ENCODE assay signal across 14 cellular contexts in genomic region chr11:34869425-34869824, GRCh38. TPM values are rescaled to one million over a fixed set of nuclear protein-coding genes. Genes with fewer than 3 reads are reported as not detected.
DNase-seq lines count a peak whose midpoint lies in the region; ATAC-seq and TF ChIP-seq lines count a peak whose summit lies in the region.
"Had no signal": no experiment of that assay in that cellular context is flagged by ENCODE, and none has a peak within 500 bp of the region (broad histone marks: within the 10 kb centered on the region; RNA-seq: fewer than 3 reads in every experiment).

No MANE protein-coding gene starts in this region.

- H3K27me3 Mint-ChIP-seq in activated T-cell treated with anti-CD3 and anti-CD28 coated beads, Interleukin-2, amount 50 U/mL, for 72 hours (ENCODE audit: low read depth): no peaks in the 10 kb centered on the region
- no peaks in the 10 kb centered on the region for H3K27me3 Mint-ChIP-seq in activated T-cell treated with anti-CD3 and anti-CD28 coated beads, Interleukin-2, amount 50 U/mL, for 24 hours
- no peaks in the 10 kb centered on the region for H3K27me3 Mint-ChIP-seq in type B pancreatic cell
- H3K27me3 Mint-ChIP-seq in activated CD8-positive, alpha-beta T cell treated with anti-CD3 and anti-CD28 coated beads for 36 hours: no peaks in the 10 kb centered on the region

- TF ChIP-seq CTCF in type B pancreatic cell (conservative IDR thresholded peaks at IDR 0.05): peak; percentile 50
- TF ChIP-seq CTCF in activated CD8-positive, alpha-beta T cell treated with anti-CD3 and anti-CD28 coated beads for 36 hours (IDR thresholded peaks at IDR 0.05): no peak
- TF ChIP-seq CTCF in heart left ventricle (IDR thresholded peaks at IDR 0.05): no peak

- peaks cover 0 to 1% (median 0%) of the 10 kb centered on the region in 12 donors for H3K4me1 ChIP-seq in heart left ventricle
- H3K4me1 ChIP-seq: testis had no signal

- no peak overlapping the region for H3K4me3 ChIP-seq in heart left ventricle
- H3K4me3 ChIP-seq: testis had no signal

- peaks cover 0 to 5% (median 0%) of the 10 kb centered on the region in 9 donors for H3K36me3 ChIP-seq in heart left ventricle

- peak overlapping the region; percentile 12 for H3K27ac Mint-ChIP-seq in activated T-cell treated with anti-CD3 and anti-CD28 coated beads, Interleukin-2, amount 50 U/mL, for 72 hours
- no peak overlapping the region for H3K27ac Mint-ChIP-seq in activated T-cell treated with anti-CD3 and anti-CD28 coated beads, Interleukin-2, amount 50 U/mL, for 24 hours
- H3K27ac Mint-ChIP-seq in type B pancreatic cell: no peak overlapping the region
- no peak overlapping the region for H3K27ac Mint-ChIP-seq in activated CD8-positive, alpha-beta T cell treated with anti-CD3 and anti-CD28 coated beads for 36 hours

- no peaks in the 10 kb centered on the region for H3K36me3 Mint-ChIP-seq in activated T-cell treated with anti-CD3 and anti-CD28 coated beads, Interleukin-2, amount 50 U/mL, for 72 hours (ENCODE audit: insufficient read depth in 2 of 2)
- H3K36me3 Mint-ChIP-seq in activated T-cell treated with anti-CD3 and anti-CD28 coated beads, Interleukin-2, amount 50 U/mL, for 24 hours (ENCODE audit: low read depth): no peaks in the 10 kb centered on the region
- peaks cover 6% of the 10 kb centered on the region for H3K36me3 Mint-ChIP-seq in type B pancreatic cell
- no peaks in the 10 kb centered on the region for H3K36me3 Mint-ChIP-seq in activated CD8-positive, alpha-beta T cell treated with anti-CD3 and anti-CD28 coated beads for 36 hours (ENCODE audit: low read depth)

- intact Hi-C loops in activated CD8-positive, alpha-beta T cell treated with anti-CD3 and anti-CD28 coated beads for 36 hours (cut with micrococcal nuclease): no loop called here
- intact Hi-C loops in heart left ventricle (cut with DNase I): no loop called here
- intact Hi-C loops in left cardiac atrium (cut with DNase I): no loop called here

- ATAC-seq in activated T-cell treated with anti-CD3 and anti-CD28 coated beads, Interleukin-2, amount 50 U/mL, for 72 hours (replicated peaks in 1 of 2): no peak
- no peak for ATAC-seq in activated CD8-positive, alpha-beta T cell treated with anti-CD3 and anti-CD28 coated beads for 36 hours
- ATAC-seq in heart left ventricle (no peak), left cardiac atrium (no peak)

- no peaks in the 10 kb centered on the region for H3K9me3 Mint-ChIP-seq in activated T-cell treated with anti-CD3 and anti-CD28 coated beads, Interleukin-2, amount 50 U/mL, for 72 hours
- no peaks in the 10 kb centered on the region for H3K9me3 Mint-ChIP-seq in activated T-cell treated with anti-CD3 and anti-CD28 coated beads, Interleukin-2, amount 50 U/mL, for 24 hours
- H3K9me3 Mint-ChIP-seq in type B pancreatic cell: no peaks in the 10 kb centered on the region
- no peaks in the 10 kb centered on the region for H3K9me3 Mint-ChIP-seq in activated CD8-positive, alpha-beta T cell treated with anti-CD3 and anti-CD28 coated beads for 36 hours

- H3K27me3 ChIP-seq in heart left ventricle: no peaks in the 10 kb centered on the region
- H3K27me3 ChIP-seq: testis had no signal

- DNase-seq in activated T-cell treated with anti-CD3 and anti-CD28 coated beads, Interleukin-2, amount 50 U/mL, for 72 hours: no peak
- DNase-seq in activated T-cell treated with anti-CD3 and anti-CD28 coated beads, Interleukin-2, amount 50 U/mL, for 24 hours: no peak
- DNase-seq in NAMALWA (ENCODE audit: low spot score): peak; percentile 13
- peak; percentile 2 for DNase-seq in dermis blood vessel endothelial cell
- no peak for DNase-seq in type B pancreatic cell (ENCODE audit: extremely low spot score, unreplicated experiment)
- DNase-seq in activated CD8-positive, alpha-beta T cell treated with anti-CD3 and anti-CD28 coated beads for 36 hours: no peak
- no peak for DNase-seq in heart left ventricle
- no peak for DNase-seq in left cardiac atrium
- DNase-seq: activated CD8-positive, alpha-beta memory T cell treated with anti-CD3 and anti-CD28 coated beads, Interleukin-2, amount 50 U/mL, for 48 hours; effector memory CD4-positive, alpha-beta T cell; hypothalamus; NCI-H2081; retina; testis had no signal

- no peaks in the 10 kb centered on the region for H3K9me3 ChIP-seq in heart left ventricle
- H3K9me3 ChIP-seq: testis had no signal

- 77 to 84% (median 81%) methylated on average over 3 of the region's 3 CpGs for WGBS in heart left ventricle, 4 donors

- CTCF ChIA-PET in activated CD8-positive, alpha-beta T cell treated with anti-CD3 and anti-CD28 coated beads for 36 hours (lab: Charles Lee): interaction anchor here (0.8 to 1.1 kb wide), 3 partner anchors 10 to 324 kb away, joined by 3 to 4 read pairs (median 3); no protein-coding TSS in a partner anchor

- no peaks in the 10 kb centered on the region for H3K4me1 Mint-ChIP-seq in activated T-cell treated with anti-CD3 and anti-CD28 coated beads, Interleukin-2, amount 50 U/mL, for 72 hours (ENCODE audit: low read depth)
- H3K4me1 Mint-ChIP-seq in activated T-cell treated with anti-CD3 and anti-CD28 coated beads, Interleukin-2, amount 50 U/mL, for 24 hours (ENCODE audit: low read depth): no peaks in the 10 kb centered on the region
- H3K4me1 Mint-ChIP-seq in type B pancreatic cell (ENCODE audit: unreplicated experiment): peaks cover 5% of the 10 kb centered on the region
- H3K4me1 Mint-ChIP-seq in activated CD8-positive, alpha-beta T cell treated with anti-CD3 and anti-CD28 coated beads for 36 hours (ENCODE audit: low read depth): no peaks in the 10 kb centered on the region

- POLR2A ChIA-PET in activated CD8-positive, alpha-beta T cell treated with anti-CD3 and anti-CD28 coated beads for 36 hours (lab: Charles Lee): no interaction called here

- TF ChIP-seq POLR2A in heart left ventricle (IDR thresholded peaks at IDR 0.05): no peak

- H3K4me3 Mint-ChIP-seq in activated T-cell treated with anti-CD3 and anti-CD28 coated beads, Interleukin-2, amount 50 U/mL, for 72 hours: no peak overlapping the region
- H3K4me3 Mint-ChIP-seq in activated T-cell treated with anti-CD3 and anti-CD28 coated beads, Interleukin-2, amount 50 U/mL, for 24 hours: no peak overlapping the region
- H3K4me3 Mint-ChIP-seq in type B pancreatic cell: no peak overlapping the region
- no peak overlapping the region for H3K4me3 Mint-ChIP-seq in activated CD8-positive, alpha-beta T cell treated with anti-CD3 and anti-CD28 coated beads for 36 hours

- H3K27ac ChIP-seq in heart left ventricle: no peak overlapping the region
- H3K27ac ChIP-seq: testis had no signal

RNA-seq across cellular contexts. Expression of gene APIP, which starts 46.8 kb away (rescaled TPM):
- 10 to 100 TPM; 30.9 to 33.1 TPM for total RNA-seq in activated T-cell treated with anti-CD3 and anti-CD28 coated beads, Interleukin-2, amount 50 U/mL, for 72 hours
- total RNA-seq in dermis blood vessel endothelial cell: 12.2 and 23.5 TPM in 2 replicates
- total RNA-seq in type B pancreatic cell (ENCODE audit: low replicate concordance): 17.3 and 23.4 TPM in 2 replicates
- total RNA-seq in activated CD8-positive, alpha-beta T cell treated with anti-CD3 and anti-CD28 coated beads for 36 hours: 10 to 100 TPM; 34.4 to 39.0 TPM
- 10 to 100 TPM; 20.8 to 35.3 (median 26.6) TPM for total RNA-seq in heart left ventricle
- 10 to 100 TPM; 15.8 to 24.5 TPM for polyA plus RNA-seq in heart left ventricle
- 10 to 100 TPM; 19.8 to 30.4 TPM for total RNA-seq in left cardiac atrium

RNA-seq across cellular contexts. Expression of gene PDHX, which starts 47.0 kb away (rescaled TPM):
- total RNA-seq in activated T-cell treated with anti-CD3 and anti-CD28 coated beads, Interleukin-2, amount 50 U/mL, for 72 hours: 10 to 100 TPM; 28.7 to 31.9 TPM
- 27.4 and 36.2 TPM in 2 replicates for total RNA-seq in dermis blood vessel endothelial cell
- total RNA-seq in type B pancreatic cell (ENCODE audit: low replicate concordance): 40.3 and 46.0 TPM in 2 replicates
- total RNA-seq in activated CD8-positive, alpha-beta T cell treated with anti-CD3 and anti-CD28 coated beads for 36 hours: 10 to 100 TPM; 37.1 to 37.4 TPM
- 100 to 1,000 TPM in 7 of 9 donors, 10 to 100 TPM in 2; 87.0 to 204 (median 138) TPM for total RNA-seq in heart left ventricle
- polyA plus RNA-seq in heart left ventricle: 10 to 100 TPM; 74.0 to 94.9 TPM
- total RNA-seq in left cardiac atrium: 100 to 1,000 TPM in 1 of 2 donors, 10 to 100 TPM in 1; 92.1 to 115 TPM

Comparison
In these comparisons a context has a peak if more than half of its experiments do, and no peak if none do; other contexts are left out.
1. DNase-seq: peak in NAMALWA (single experiment) and dermis blood vessel endothelial cell (single experiment); none in activated T-cell treated with anti-CD3 and anti-CD28 coated beads, Interleukin-2, amount 50 U/mL, for 72 hours (0 of 2), activated T-cell treated with anti-CD3 and anti-CD28 coated beads, Interleukin-2, amount 50 U/mL, for 24 hours (single experiment), type B pancreatic cell (single experiment), activated CD8-positive, alpha-beta T cell treated with anti-CD3 and anti-CD28 coated beads for 36 hours (single experiment), heart left ventricle (0 of 5) and left cardiac atrium (single experiment).